ENCODE assay signal across 1 cellular context in the genomic region with DNA sequence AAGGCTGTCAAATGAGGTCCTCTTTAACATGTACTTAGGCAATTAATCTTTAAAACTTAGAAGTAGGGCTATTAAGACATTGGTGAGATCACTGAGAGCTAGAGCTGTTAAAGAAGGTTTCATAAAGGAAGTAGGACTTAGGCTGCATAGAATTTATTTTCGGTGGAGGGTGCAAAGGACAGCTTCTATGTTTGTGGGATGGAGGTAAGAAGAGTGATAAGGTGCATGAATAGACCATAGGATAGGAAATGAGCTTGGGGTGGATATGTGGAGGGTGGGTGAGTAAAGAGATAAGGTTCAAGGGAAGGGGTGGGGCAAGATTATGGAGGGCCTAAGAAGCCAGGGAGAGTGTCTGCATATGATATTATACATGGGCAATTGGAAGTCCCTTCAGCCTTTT.
TF ChIP-seq lines count a peak whose summit lies in the region.

No MANE protein-coding gene starts in this region.

TF ChIP-seq in K562, 482 proteins besides CTCF, POLR2A, EP300 and RAD21 (continued from another document and continues in another):
- TF ChIP-seq, protein P1, sequence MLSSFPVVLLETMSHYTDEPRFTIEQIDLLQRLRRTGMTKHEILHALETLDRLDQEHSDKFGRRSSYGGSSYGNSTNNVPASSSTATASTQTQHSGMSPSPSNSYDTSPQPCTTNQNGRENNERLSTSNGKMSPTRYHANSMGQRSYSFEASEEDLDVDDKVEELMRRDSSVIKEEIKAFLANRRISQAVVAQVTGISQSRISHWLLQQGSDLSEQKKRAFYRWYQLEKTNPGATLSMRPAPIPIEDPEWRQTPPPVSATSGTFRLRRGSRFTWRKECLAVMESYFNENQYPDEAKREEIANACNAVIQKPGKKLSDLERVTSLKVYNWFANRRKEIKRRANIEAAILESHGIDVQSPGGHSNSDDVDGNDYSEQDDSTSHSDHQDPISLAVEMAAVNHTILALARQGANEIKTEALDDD (IDR thresholded peaks at IDR 0.05) = no peak
- TF ChIP-seq HSF4 (CRISPR knock-in tag; IDR thresholded peaks at IDR 0.05; ENCODE audit: borderline replicate concordance) (no peak), ETV6 (IDR thresholded peaks at IDR 0.05; ENCODE audit: borderline replicate concordance in 1 of 2, low read depth in 2 of 2, low read length in 1 of 2) (no peak), ETV6 (CRISPR knock-in tag; IDR thresholded peaks at IDR 0.05; ENCODE audit: borderline replicate concordance) (no peak), DPF2 (IDR thresholded peaks at IDR 0.05) (peak; percentile 87), MYNN (IDR thresholded peaks at IDR 0.05) (no peak), MYNN (CRISPR knock-in tag; IDR thresholded peaks at IDR 0.05) (no peak), ZNF133 (CRISPR knock-in tag; IDR thresholded peaks at IDR 0.05) (no peak), PURB (CRISPR knock-in tag; IDR thresholded peaks at IDR 0.05; ENCODE audit: low read depth) (no peak), ZNF197 (CRISPR knock-in tag; IDR thresholded peaks at IDR 0.05; ENCODE audit: low read depth) (no peak), STAG1 (CRISPR knock-in tag; IDR thresholded peaks at IDR 0.05; ENCODE audit: borderline replicate concordance) (no peak), ZFP30 (CRISPR knock-in tag; IDR thresholded peaks at IDR 0.05; ENCODE audit: borderline replicate concordance) (no peak), MAFF (IDR thresholded peaks at IDR 0.05; ENCODE audit: low read length) (no peak), EP400 (IDR thresholded peaks at IDR 0.05) (peak; percentile 25; the same call in 1 of the 2 replicates), CHAMP1 (IDR thresholded peaks at IDR 0.05) (0 out of 2 replicates have a peak, but pooled peaks have one; percentile 46), DDX20 (tag; IDR thresholded peaks at IDR 0.05; ENCODE audit: low read depth) (no peak), ZFX (CRISPR knock-in tag; IDR thresholded peaks at IDR 0.05) (no peak), MXI1 (IDR thresholded peaks at IDR 0.05; ENCODE audit: low read depth, low read length) (no peak), AFF4 (CRISPR knock-in tag; IDR thresholded peaks at IDR 0.05) (no peak), SMARCA4 (IDR thresholded peaks at IDR 0.05) (peak; percentile 78), TRIM24 (IDR thresholded peaks at IDR 0.05) (peak in 1 of 2 experiments; percentile 40; a peak in 1 of 4 replicates), ZNF174 (CRISPR knock-in tag; IDR thresholded peaks at IDR 0.05) (no peak), EGR1 (conservative IDR thresholded peaks at IDR 0.05) (no peak), SRSF3 (IDR thresholded peaks at IDR 0.05; ENCODE audit: insufficient read depth, low read length) (no peak), ARID1B (IDR thresholded peaks at IDR 0.05) (peak; percentile 84), JUNB (CRISPR knock-in tag; conservative IDR thresholded peaks at IDR 0.05) (no peak), POLR2G (IDR thresholded peaks at IDR 0.05; ENCODE audit: low read depth, low read length) (no peak), CBFA2T3 (IDR thresholded peaks at IDR 0.05) (peak; percentile 87), JUN (IDR thresholded peaks at IDR 0.05; ENCODE audit: borderline replicate concordance, low read depth, low read length) (no peak), JUN (CRISPR knock-in tag; IDR thresholded peaks at IDR 0.05; ENCODE audit: borderline replicate concordance) (no peak), TRIM25 (IDR thresholded peaks at IDR 0.05; ENCODE audit: borderline replicate concordance) (no peak), HDAC8 (tag; IDR thresholded peaks at IDR 0.05) (no peak), FOXA3 (CRISPR knock-in tag; conservative IDR thresholded peaks at IDR 0.05 in 1 of 2, IDR thresholded peaks at IDR 0.05 in 1 of 2) (no peak), SREBF1 (IDR thresholded peaks at IDR 0.05; ENCODE audit: borderline replicate concordance, low read depth, low read length) (no peak), HDAC1 (IDR thresholded peaks at IDR 0.05) (peak in 1 of 2 experiments; percentile 69; a peak in 2 of 4 replicates), CTBP1 (IDR thresholded peaks at IDR 0.05; ENCODE audit: borderline replicate concordance) (peak; percentile 32; the same call in 1 of the 2 replicates), ZEB2 (IDR thresholded peaks at IDR 0.05) (peak; percentile 77; the same call in 1 of the 2 replicates), GTF2F1 (IDR thresholded peaks at IDR 0.05; ENCODE audit: low read depth, low read length) (no peak), CC2D1A (IDR thresholded peaks at IDR 0.05) (peak; percentile 38; the same call in 1 of the 2 replicates), ZNF274 (IDR thresholded peaks at IDR 0.05; ENCODE audit: borderline replicate concordance, low read depth, low read length) (no peak), ZNF444 (CRISPR knock-in tag; IDR thresholded peaks at IDR 0.05) (no peak), TAL1 (IDR thresholded peaks at IDR 0.05) (peak; percentile 53; the same call in 1 of the 2 replicates), ZC3H4 (CRISPR knock-in tag; IDR thresholded peaks at IDR 0.05; ENCODE audit: borderline replicate concordance) (no peak), TBP (optimal IDR thresholded peaks at IDR 0.05; ENCODE audit: low read depth, low read length) (no peak)
- TF ChIP-seq, protein P2, sequence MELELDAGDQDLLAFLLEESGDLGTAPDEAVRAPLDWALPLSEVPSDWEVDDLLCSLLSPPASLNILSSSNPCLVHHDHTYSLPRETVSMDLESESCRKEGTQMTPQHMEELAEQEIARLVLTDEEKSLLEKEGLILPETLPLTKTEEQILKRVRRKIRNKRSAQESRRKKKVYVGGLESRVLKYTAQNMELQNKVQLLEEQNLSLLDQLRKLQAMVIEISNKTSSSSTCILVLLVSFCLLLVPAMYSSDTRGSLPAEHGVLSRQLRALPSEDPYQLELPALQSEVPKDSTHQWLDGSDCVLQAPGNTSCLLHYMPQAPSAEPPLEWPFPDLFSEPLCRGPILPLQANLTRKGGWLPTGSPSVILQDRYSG (tag; conservative IDR thresholded peaks at IDR 0.05; ENCODE audit: low read depth) = no peak
- TF ChIP-seq, protein P3, sequence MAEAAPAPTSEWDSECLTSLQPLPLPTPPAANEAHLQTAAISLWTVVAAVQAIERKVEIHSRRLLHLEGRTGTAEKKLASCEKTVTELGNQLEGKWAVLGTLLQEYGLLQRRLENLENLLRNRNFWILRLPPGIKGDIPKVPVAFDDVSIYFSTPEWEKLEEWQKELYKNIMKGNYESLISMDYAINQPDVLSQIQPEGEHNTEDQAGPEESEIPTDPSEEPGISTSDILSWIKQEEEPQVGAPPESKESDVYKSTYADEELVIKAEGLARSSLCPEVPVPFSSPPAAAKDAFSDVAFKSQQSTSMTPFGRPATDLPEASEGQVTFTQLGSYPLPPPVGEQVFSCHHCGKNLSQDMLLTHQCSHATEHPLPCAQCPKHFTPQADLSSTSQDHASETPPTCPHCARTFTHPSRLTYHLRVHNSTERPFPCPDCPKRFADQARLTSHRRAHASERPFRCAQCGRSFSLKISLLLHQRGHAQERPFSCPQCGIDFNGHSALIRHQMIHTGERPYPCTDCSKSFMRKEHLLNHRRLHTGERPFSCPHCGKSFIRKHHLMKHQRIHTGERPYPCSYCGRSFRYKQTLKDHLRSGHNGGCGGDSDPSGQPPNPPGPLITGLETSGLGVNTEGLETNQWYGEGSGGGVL (CRISPR knock-in tag; IDR thresholded peaks at IDR 0.05) = no peak
- TF ChIP-seq, protein P4, sequence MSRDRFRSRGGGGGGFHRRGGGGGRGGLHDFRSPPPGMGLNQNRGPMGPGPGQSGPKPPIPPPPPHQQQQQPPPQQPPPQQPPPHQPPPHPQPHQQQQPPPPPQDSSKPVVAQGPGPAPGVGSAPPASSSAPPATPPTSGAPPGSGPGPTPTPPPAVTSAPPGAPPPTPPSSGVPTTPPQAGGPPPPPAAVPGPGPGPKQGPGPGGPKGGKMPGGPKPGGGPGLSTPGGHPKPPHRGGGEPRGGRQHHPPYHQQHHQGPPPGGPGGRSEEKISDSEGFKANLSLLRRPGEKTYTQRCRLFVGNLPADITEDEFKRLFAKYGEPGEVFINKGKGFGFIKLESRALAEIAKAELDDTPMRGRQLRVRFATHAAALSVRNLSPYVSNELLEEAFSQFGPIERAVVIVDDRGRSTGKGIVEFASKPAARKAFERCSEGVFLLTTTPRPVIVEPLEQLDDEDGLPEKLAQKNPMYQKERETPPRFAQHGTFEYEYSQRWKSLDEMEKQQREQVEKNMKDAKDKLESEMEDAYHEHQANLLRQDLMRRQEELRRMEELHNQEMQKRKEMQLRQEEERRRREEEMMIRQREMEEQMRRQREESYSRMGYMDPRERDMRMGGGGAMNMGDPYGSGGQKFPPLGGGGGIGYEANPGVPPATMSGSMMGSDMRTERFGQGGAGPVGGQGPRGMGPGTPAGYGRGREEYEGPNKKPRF (IDR thresholded peaks at IDR 0.05; ENCODE audit: low read depth, low read length) = no peak
- TF ChIP-seq, protein P5, sequence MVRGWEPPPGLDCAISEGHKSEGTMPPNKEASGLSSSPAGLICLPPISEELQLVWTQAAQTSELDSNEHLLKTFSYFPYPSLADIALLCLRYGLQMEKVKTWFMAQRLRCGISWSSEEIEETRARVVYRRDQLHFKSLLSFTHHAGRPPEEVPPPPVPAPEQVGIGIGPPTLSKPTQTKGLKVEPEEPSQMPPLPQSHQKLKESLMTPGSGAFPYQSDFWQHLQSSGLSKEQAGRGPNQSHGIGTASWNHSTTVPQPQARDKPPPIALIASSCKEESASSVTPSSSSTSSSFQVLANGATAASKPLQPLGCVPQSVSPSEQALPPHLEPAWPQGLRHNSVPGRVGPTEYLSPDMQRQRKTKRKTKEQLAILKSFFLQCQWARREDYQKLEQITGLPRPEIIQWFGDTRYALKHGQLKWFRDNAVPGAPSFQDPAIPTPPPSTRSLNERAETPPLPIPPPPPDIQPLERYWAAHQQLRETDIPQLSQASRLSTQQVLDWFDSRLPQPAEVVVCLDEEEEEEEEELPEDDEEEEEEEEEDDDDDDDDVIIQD (CRISPR knock-in tag; IDR thresholded peaks at IDR 0.05) = no peak
- TF ChIP-seq, protein P6, sequence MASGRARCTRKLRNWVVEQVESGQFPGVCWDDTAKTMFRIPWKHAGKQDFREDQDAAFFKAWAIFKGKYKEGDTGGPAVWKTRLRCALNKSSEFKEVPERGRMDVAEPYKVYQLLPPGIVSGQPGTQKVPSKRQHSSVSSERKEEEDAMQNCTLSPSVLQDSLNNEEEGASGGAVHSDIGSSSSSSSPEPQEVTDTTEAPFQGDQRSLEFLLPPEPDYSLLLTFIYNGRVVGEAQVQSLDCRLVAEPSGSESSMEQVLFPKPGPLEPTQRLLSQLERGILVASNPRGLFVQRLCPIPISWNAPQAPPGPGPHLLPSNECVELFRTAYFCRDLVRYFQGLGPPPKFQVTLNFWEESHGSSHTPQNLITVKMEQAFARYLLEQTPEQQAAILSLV (tag; IDR thresholded peaks at IDR 0.05) = no peak
